In the genomic region with DNA sequence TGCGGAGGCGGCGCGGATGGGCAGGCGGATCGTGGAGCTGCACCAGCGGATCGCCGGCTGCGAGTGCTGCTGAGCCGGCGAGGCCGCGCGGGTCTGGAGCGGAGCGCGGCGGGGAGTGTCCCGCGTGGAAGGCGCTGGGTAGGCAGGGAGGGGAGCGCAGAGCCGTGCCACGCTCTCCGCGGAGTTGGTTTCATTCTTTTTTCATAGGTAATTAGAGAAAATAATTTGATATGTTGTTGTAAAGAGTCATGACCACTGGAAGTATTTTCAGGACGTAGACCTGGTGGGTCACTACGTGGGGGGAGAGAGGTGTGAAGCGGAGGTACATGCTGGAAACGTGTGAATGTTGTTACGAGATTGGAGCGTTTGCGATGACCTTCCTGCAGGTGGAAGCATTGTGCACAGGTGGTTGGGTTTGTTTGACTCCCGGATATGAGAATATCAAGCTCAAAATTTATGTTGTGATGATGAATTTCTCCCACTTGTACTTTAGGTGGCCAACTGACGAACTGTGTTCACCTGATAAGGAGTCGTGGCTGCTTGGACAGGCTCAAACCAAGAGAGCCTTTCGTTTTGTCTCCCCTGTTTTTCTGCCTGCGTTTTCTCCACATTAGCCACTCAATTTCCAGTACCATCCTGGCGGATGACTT, we compare ENCODE assay signal across 8 cellular contexts. TPM values are rescaled to one million over a fixed set of nuclear protein-coding genes. Genes with fewer than 3 reads are reported as not detected.
A peak's percentile ranks its signal among the peaks of the same experiment; 100 is the strongest.
DNase-seq lines count a peak whose midpoint lies in the region; ATAC-seq and TF ChIP-seq lines count a peak whose summit lies in the region.

No MANE protein-coding gene starts in this region.

- H3K4me3 ChIP-seq in OCI-LY1 (ENCODE audit: low read depth, low read length, poor library complexity, severe bottlenecking) (peak overlapping the region; percentile 65), psoas muscle (peak overlapping the region; percentile 78)

- peaks cover 11% of the 10 kb centered on the region for H3K79me2 ChIP-seq in OCI-LY1 (ENCODE audit: insufficient read depth, low read length)

- H3K4me2 ChIP-seq in OCI-LY1 (ENCODE audit: low read length) = peak overlapping the region; percentile 83

- H3K4me1 ChIP-seq in OCI-LY1 (ENCODE audit: insufficient read depth, low read length, severe bottlenecking) = peaks cover 31% of the 10 kb centered on the region
- peaks cover 31% of the 10 kb centered on the region for H3K4me1 ChIP-seq in psoas muscle

- WGBS in psoas muscle, 3 donors = 5% methylated on average over 40 of the region's 40 CpGs

- intact Hi-C loops in psoas muscle (cut with DNase I) = no loop called here

- H2AFZ ChIP-seq in OCI-LY1 (ENCODE audit: low read length) = no peak overlapping the region

- peak overlapping the region; percentile 60 for H3K9ac ChIP-seq in OCI-LY1 (ENCODE audit: low read length)

- DNase-seq in CD1c-positive myeloid dendritic cell (ENCODE audit: extremely low spot score) = peak; percentile 44
- DNase-seq in activated T-helper 9 cell treated with anti-CD3 and anti-CD28 coated beads, Interleukin-2, amount 50 U/mL, for 16 hours (ENCODE audit: low read depth) = peak; percentile 52
- peak; percentile 66 for DNase-seq in germinal center (ENCODE audit: low spot score)
- DNase-seq in psoas muscle = peak in 1 of 2 donors; percentile 26
- no peak for DNase-seq in occipital lobe (lab: John Stamatoyannopoulos, UW)

- H4K20me1 ChIP-seq in OCI-LY1 (ENCODE audit: insufficient read depth, low read length) = no peaks in the 10 kb centered on the region

- TF ChIP-seq CTCF in OCI-LY1 (IDR thresholded peaks at IDR 0.05; ENCODE audit: low read length) (peak; percentile 35; the same call in 1 of the 2 replicates), psoas muscle (IDR thresholded peaks at IDR 0.05) (peak; percentile 18)

- H3K9me2 ChIP-seq in OCI-LY1 (ENCODE audit: low read depth, low read length) = no peaks in the 10 kb centered on the region

- H3K27ac ChIP-seq in OCI-LY1 (ENCODE audit: low read depth, low read length, poor library complexity, severe bottlenecking) = no peak overlapping the region
- H3K27ac ChIP-seq in psoas muscle = peak overlapping the region; percentile 90

- H3F3A ChIP-seq in OCI-LY1 (ENCODE audit: insufficient read depth, low read length) = no peaks in the 10 kb centered on the region

- no peaks in the 10 kb centered on the region for H3K9me3 ChIP-seq in OCI-LY1 (ENCODE audit: low read length)
- no peaks in the 10 kb centered on the region for H3K9me3 ChIP-seq in psoas muscle

- no peaks in the 10 kb centered on the region for H3K27me3 ChIP-seq in OCI-LY1 (ENCODE audit: insufficient read depth, low read length)
- no peaks in the 10 kb centered on the region for H3K27me3 ChIP-seq in psoas muscle (ENCODE audit: insufficient read depth in 3 of 3, low read length in 2 of 3)

- ATAC-seq in GM19324 (IDR thresholded peaks at IDR 0.05; ENCODE audit: low FRiP score, unreplicated experiment) (peak; percentile 41), HG03432 (IDR thresholded peaks at IDR 0.05; ENCODE audit: unreplicated experiment) (peak; percentile 37), psoas muscle (peak in 2 of 4 donors; percentile 21 to 28)

- peaks cover 17% of the 10 kb centered on the region for H3K36me3 ChIP-seq in OCI-LY1 (ENCODE audit: insufficient read depth, low read length)
- H3K36me3 ChIP-seq in psoas muscle (ENCODE audit: insufficient read depth in 1 of 2, low read depth in 1 of 2) = peaks cover 0 to 10% of the 10 kb centered on the region in 2 donors

RNA-seq across cellular contexts. Expression of a gene that starts 19.1 kb away (rescaled TPM):
- total RNA-seq in psoas muscle (1 to 10 TPM in 1 of 4 donors, under 1 TPM in 2, not detected in 1; 0.34 to 1.5 (median 0.68) TPM), occipital lobe (1.6 TPM)
- polyA plus RNA-seq in psoas muscle = under 1 TPM; 0.34 to 0.36 (median 0.35) TPM

RNA-seq across cellular contexts. Expression of a gene that starts 34.1 kb away (rescaled TPM):
- 100 to 1,000 TPM; 216 to 300 (median 250) TPM for total RNA-seq in psoas muscle
- polyA plus RNA-seq in psoas muscle = 100 to 1,000 TPM; 300 to 539 (median 398) TPM
- 90.0 TPM for total RNA-seq in occipital lobe

RNA-seq across cellular contexts. Expression of a gene that starts 35.0 kb away (rescaled TPM):
- total RNA-seq in psoas muscle (10 to 100 TPM; 30.0 to 39.1 (median 32.4) TPM), occipital lobe (90.8 TPM)
- 10 to 100 TPM; 40.5 to 79.0 (median 48.5) TPM for polyA plus RNA-seq in psoas muscle

RNA-seq across cellular contexts. Expression of a gene that starts 41.3 kb away (rescaled TPM):
- total RNA-seq in psoas muscle = 10 to 100 TPM in 3 of 4 donors, 1 to 10 TPM in 1; 9.3 to 15.0 (median 14.2) TPM
- polyA plus RNA-seq in psoas muscle = 10 to 100 TPM in 1 of 3 donors, 1 to 10 TPM in 2; 7.6 to 13.8 (median 9.7) TPM
- total RNA-seq in occipital lobe = 9.4 TPM
